In the genomic region with DNA sequence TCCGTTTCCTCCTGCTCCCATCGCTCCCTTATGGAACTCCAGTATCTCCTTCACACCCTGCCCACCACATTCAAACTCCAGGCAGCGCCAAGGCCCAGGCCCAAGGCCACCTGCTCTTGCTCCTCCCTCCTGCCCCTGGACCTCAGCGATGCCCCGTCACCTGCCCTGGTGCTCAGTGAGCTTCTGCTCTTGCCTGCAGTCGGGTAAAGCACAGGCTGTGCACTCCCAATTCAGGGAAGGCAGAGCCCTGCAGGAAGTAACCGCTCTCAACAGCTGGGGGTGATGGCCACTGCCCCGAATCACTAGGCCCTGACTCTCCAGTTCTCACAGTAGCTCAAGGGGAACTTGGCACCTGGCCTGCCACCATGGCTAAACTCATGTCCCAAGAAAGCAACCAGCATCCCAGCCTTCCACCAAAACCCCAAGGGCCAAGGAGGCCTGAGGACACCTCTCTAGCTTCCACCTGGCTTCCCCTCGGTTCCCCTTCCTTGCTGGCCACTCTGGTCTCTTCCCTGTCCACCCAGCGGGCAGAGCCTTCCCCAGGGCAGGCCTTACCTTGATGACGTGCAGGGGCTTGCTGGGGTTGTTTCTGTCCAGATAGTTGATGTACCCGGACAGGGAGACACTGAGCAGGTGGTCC, we compare ENCODE assay signal across 17 cellular contexts. TPM values are rescaled to one million over a fixed set of nuclear protein-coding genes. Genes with fewer than 3 reads are reported as not detected.
DNase-seq lines count a peak whose midpoint lies in the region; ATAC-seq and TF ChIP-seq lines count a peak whose summit lies in the region.
"Had no signal": no experiment of that assay in that cellular context is flagged by ENCODE, and none has a peak within 500 bp of the region (broad histone marks: within the 10 kb centered on the region; RNA-seq: fewer than 3 reads in every experiment).

No MANE protein-coding gene starts in this region.

- H3K27ac Mint-ChIP-seq in CD4-positive, CD25-positive, alpha-beta regulatory T cell: peak overlapping the region in 1 of 3 donors; percentile 53
- peak overlapping the region; percentile 62 for H3K27ac Mint-ChIP-seq in T-helper 17 cell
- H3K27ac Mint-ChIP-seq: activated B cell treated with CpG ODN at 0.5 μM for 24 hours; activated CD8-positive, alpha-beta memory T cell treated with anti-CD3 and anti-CD28 coated beads, Interleukin-2, amount 10 ng/mL, durations not matched to agents 7 days and 5 days; activated naive CD8-positive, alpha-beta T cell treated with anti-CD3 and anti-CD28 coated beads, Interleukin-2, amount 10 ng/mL, durations not matched to agents 7 days and 5 days; B cell had no signal

- no peaks in the 10 kb centered on the region for H3K9me3 ChIP-seq in CD4-positive, CD25-positive, alpha-beta regulatory T cell (ENCODE audit: control insufficient read depth in 2 of 2, low read length in 2 of 2)
- H3K9me3 ChIP-seq in T-helper 17 cell (ENCODE audit: control insufficient read depth, low read length, poor library complexity, severe bottlenecking) (no peaks in the 10 kb centered on the region), left ventricle myocardium inferior (replicated peaks) (no peaks in the 10 kb centered on the region), osteoblast (ENCODE audit: low read depth, low read length) (no peaks in the 10 kb centered on the region)
- H3K9me3 ChIP-seq: suprapubic skin had no signal

- H3K79me2 ChIP-seq in osteoblast (ENCODE audit: insufficient read depth, low read length): peaks cover 100% of the 10 kb centered on the region

- ATAC-seq in CD4-positive, CD25-positive, alpha-beta regulatory T cell (ENCODE audit: low read depth in 2 of 2): no peak
- no peak for ATAC-seq in T-helper 17 cell
- ATAC-seq: activated CD8-positive, alpha-beta memory T cell treated with anti-CD3 and anti-CD28 coated beads, Interleukin-2, amount 10 ng/mL, durations not matched to agents 7 days and 5 days; HCT116; left lobe of liver; T-cell had no signal

- H3K27ac ChIP-seq in CD4-positive, CD25-positive, alpha-beta regulatory T cell (ENCODE audit: insufficient read depth, low read length, poor library complexity, severe bottlenecking): peak overlapping the region; percentile 29
- H3K27ac ChIP-seq in left ventricle myocardium inferior (replicated peaks) (no peak overlapping the region), osteoblast (ENCODE audit: low read depth, low read length) (no peak overlapping the region)
- H3K27ac ChIP-seq: suprapubic skin had no signal

- H3K27me3 Mint-ChIP-seq in CD4-positive, CD25-positive, alpha-beta regulatory T cell: no peaks in the 10 kb centered on the region
- no peaks in the 10 kb centered on the region for H3K27me3 Mint-ChIP-seq in T-helper 17 cell
- H3K27me3 Mint-ChIP-seq: activated B cell treated with CpG ODN at 0.5 μM for 24 hours; activated CD8-positive, alpha-beta memory T cell treated with anti-CD3 and anti-CD28 coated beads, Interleukin-2, amount 10 ng/mL, durations not matched to agents 7 days and 5 days; activated naive CD8-positive, alpha-beta T cell treated with anti-CD3 and anti-CD28 coated beads, Interleukin-2, amount 10 ng/mL, durations not matched to agents 7 days and 5 days; B cell; T-cell had no signal

- CTCF ChIA-PET in HEK293T (lab: Yijun Ruan, JAX): no interaction called here

- H3K4me1 ChIP-seq in CD4-positive, CD25-positive, alpha-beta regulatory T cell (ENCODE audit: control insufficient read depth, insufficient read depth, low read length, poor library complexity, severe bottlenecking): peaks cover 12% of the 10 kb centered on the region
- H3K4me1 ChIP-seq in left ventricle myocardium inferior: peaks cover 83% of the 10 kb centered on the region
- peaks cover 3% of the 10 kb centered on the region for H3K4me1 ChIP-seq in osteoblast (ENCODE audit: insufficient read depth, low read length)

- peaks cover 83% of the 10 kb centered on the region for H4K20me1 ChIP-seq in osteoblast (ENCODE audit: insufficient read depth, low read length)

- no peaks in the 10 kb centered on the region for H3K27me3 ChIP-seq in CD4-positive, CD25-positive, alpha-beta regulatory T cell (ENCODE audit: control insufficient read depth, insufficient read depth, low read length)
- H3K27me3 ChIP-seq in left ventricle myocardium inferior (ENCODE audit: low read depth): no peaks in the 10 kb centered on the region
- H3K27me3 ChIP-seq in osteoblast (ENCODE audit: insufficient read depth, low read length): no peaks in the 10 kb centered on the region
- H3K27me3 ChIP-seq: suprapubic skin had no signal

- no peak overlapping the region for H3K4me2 ChIP-seq in osteoblast (ENCODE audit: insufficient read depth, low read length)

- H3K36me3 Mint-ChIP-seq in CD4-positive, CD25-positive, alpha-beta regulatory T cell: peaks cover 29% of the 10 kb centered on the region
- peaks cover 3% of the 10 kb centered on the region for H3K36me3 Mint-ChIP-seq in T-helper 17 cell (ENCODE audit: low read depth)

- no peak for DNase-seq in CD4-positive, CD25-positive, alpha-beta regulatory T cell
- DNase-seq in T-helper 17 cell: no peak
- peak; percentile 12 for DNase-seq in left ventricle myocardium inferior
- DNase-seq in osteoblast (ENCODE audit: insufficient read length, low spot score, missing footprints): peak; percentile 76
- DNase-seq in HEK293T (ENCODE audit: extremely low spot score): no peak
- no peak for DNase-seq in HT-29 (ENCODE audit: low spot score)
- DNase-seq in UCSD-AML1 (lab: John Stamatoyannopoulos, UW; ENCODE audit: unreplicated experiment): no peak
- DNase-seq: activated B cell treated with CpG ODN at 0.5 μM for 24 hours; activated CD8-positive, alpha-beta memory T cell treated with anti-CD3 and anti-CD28 coated beads, Interleukin-2, amount 10 ng/mL, durations not matched to agents 7 days and 5 days; activated naive CD8-positive, alpha-beta T cell treated with anti-CD3 and anti-CD28 coated beads, Interleukin-2, amount 10 ng/mL, durations not matched to agents 7 days and 5 days; NCI-H1694; NCI-H446; T-cell had no signal

- H3K4me3 ChIP-seq in CD4-positive, CD25-positive, alpha-beta regulatory T cell (ENCODE audit: low read depth, low read length): no peak overlapping the region
- H3K4me3 ChIP-seq in left ventricle myocardium inferior (no peak overlapping the region), osteoblast (ENCODE audit: insufficient read depth, low read length) (no peak overlapping the region)
- H3K4me3 ChIP-seq: suprapubic skin had no signal

- peaks cover 0 to 20% (median 2%) of the 10 kb centered on the region in 4 donors for H3K4me1 Mint-ChIP-seq in CD4-positive, CD25-positive, alpha-beta regulatory T cell
- peaks cover 11% of the 10 kb centered on the region for H3K4me1 Mint-ChIP-seq in T-helper 17 cell
- H3K4me1 Mint-ChIP-seq: activated B cell treated with CpG ODN at 0.5 μM for 24 hours, B cell had no signal

- TF ChIP-seq CTCF in left ventricle myocardium inferior (IDR thresholded peaks at IDR 0.05; ENCODE audit: borderline replicate concordance) (no peak), osteoblast (IDR thresholded peaks at IDR 0.05; ENCODE audit: extremely low read depth, low read depth, low read length) (no peak)

- intact Hi-C loops in left ventricle myocardium inferior (cut with micrococcal nuclease): no loop called here

- no peak overlapping the region for H2AFZ ChIP-seq in osteoblast (ENCODE audit: low read length)

- H3K9me3 Mint-ChIP-seq in CD4-positive, CD25-positive, alpha-beta regulatory T cell: no peaks in the 10 kb centered on the region
- H3K9me3 Mint-ChIP-seq: activated B cell treated with CpG ODN at 0.5 μM for 24 hours; activated naive CD8-positive, alpha-beta T cell treated with anti-CD3 and anti-CD28 coated beads, Interleukin-2, amount 10 ng/mL, durations not matched to agents 7 days and 5 days; T-cell had no signal

- POLR2A ChIA-PET in HEK293T (lab: Yijun Ruan, JAX): no interaction called here

- H3K36me3 ChIP-seq in CD4-positive, CD25-positive, alpha-beta regulatory T cell (ENCODE audit: control insufficient read depth, insufficient read depth, low read length): peaks cover 99% of the 10 kb centered on the region
- H3K36me3 ChIP-seq in left ventricle myocardium inferior (peaks cover 97% of the 10 kb centered on the region), osteoblast (ENCODE audit: insufficient read depth, low read length) (peaks cover 98% of the 10 kb centered on the region)

- H3K4me3 Mint-ChIP-seq in CD4-positive, CD25-positive, alpha-beta regulatory T cell: no peak overlapping the region
- H3K4me3 Mint-ChIP-seq in T-helper 17 cell: peak overlapping the region; percentile 68
- H3K4me3 Mint-ChIP-seq: activated B cell treated with CpG ODN at 0.5 μM for 24 hours; activated CD8-positive, alpha-beta memory T cell treated with anti-CD3 and anti-CD28 coated beads, Interleukin-2, amount 10 ng/mL, durations not matched to agents 7 days and 5 days; activated naive CD8-positive, alpha-beta T cell treated with anti-CD3 and anti-CD28 coated beads, Interleukin-2, amount 10 ng/mL, durations not matched to agents 7 days and 5 days; B cell; T-cell had no signal

TF ChIP-seq in HEK293T, 16 proteins besides CTCF, POLR2A, EP300 and RAD21 (continues in another document):
- TF ChIP-seq FOXA1 (IDR thresholded peaks at IDR 0.05) (no peak), SUZ12 (IDR thresholded peaks at IDR 0.05) (no peak), CTBP1 (IDR thresholded peaks at IDR 0.05; ENCODE audit: borderline replicate concordance) (no peak), NFRKB (IDR thresholded peaks at IDR 0.05) (no peak), ELF4 (IDR thresholded peaks at IDR 0.05) (no peak), L3MBTL2 (conservative IDR thresholded peaks at IDR 0.05) (no peak), TARDBP (IDR thresholded peaks at IDR 0.05) (no peak), HDGF (IDR thresholded peaks at IDR 0.05; ENCODE audit: borderline replicate concordance) (no peak), SP1 (IDR thresholded peaks at IDR 0.05) (no peak), BHLHE40 (IDR thresholded peaks at IDR 0.05; ENCODE audit: borderline replicate concordance) (no peak), FOXM1 (IDR thresholded peaks at IDR 0.05; ENCODE audit: borderline replicate concordance) (no peak), ZNF384 (IDR thresholded peaks at IDR 0.05) (no peak)
- TF ChIP-seq, protein P1, sequence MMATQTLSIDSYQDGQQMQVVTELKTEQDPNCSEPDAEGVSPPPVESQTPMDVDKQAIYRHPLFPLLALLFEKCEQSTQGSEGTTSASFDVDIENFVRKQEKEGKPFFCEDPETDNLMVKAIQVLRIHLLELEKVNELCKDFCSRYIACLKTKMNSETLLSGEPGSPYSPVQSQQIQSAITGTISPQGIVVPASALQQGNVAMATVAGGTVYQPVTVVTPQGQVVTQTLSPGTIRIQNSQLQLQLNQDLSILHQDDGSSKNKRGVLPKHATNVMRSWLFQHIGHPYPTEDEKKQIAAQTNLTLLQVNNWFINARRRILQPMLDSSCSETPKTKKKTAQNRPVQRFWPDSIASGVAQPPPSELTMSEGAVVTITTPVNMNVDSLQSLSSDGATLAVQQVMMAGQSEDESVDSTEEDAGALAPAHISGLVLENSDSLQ (IDR thresholded peaks at IDR 0.05): no peak

RNA-seq across cellular contexts. Expression of a gene that starts 29.3 kb away (rescaled TPM):
- total RNA-seq in CD4-positive, CD25-positive, alpha-beta regulatory T cell: 326 TPM
- 100 to 1,000 TPM; 312 to 422 (median 370) TPM for polyA plus RNA-seq in CD4-positive, CD25-positive, alpha-beta regulatory T cell
- total RNA-seq in T-helper 17 cell (100 to 1,000 TPM; 268 to 366 TPM), left ventricle myocardium inferior (157 TPM), osteoblast (265 and 314 TPM in 2 replicates)
- 306 and 310 TPM in 2 replicates for total RNA-seq in HT-29 (2014; rRNA removed; shearing (Covaris generic))

Comparison
In these comparisons a context has a peak if more than half of its experiments do, and no peak if none do; other contexts are left out.
1. DNase-seq: peak in left ventricle myocardium inferior (single experiment) and osteoblast (single experiment); none in CD4-positive, CD25-positive, alpha-beta regulatory T cell (0 of 3), T-helper 17 cell (0 of 3), HEK293T (single experiment), HT-29 (single experiment) and UCSD-AML1 (single experiment).